ENCODE assay signal across 11 cellular contexts in genomic region chr12:23084236-23084995, GRCh38.
DNase-seq lines count a peak whose midpoint lies in the region; ATAC-seq, FAIRE-seq and TF ChIP-seq lines count a peak whose summit lies in the region.
"Had no signal": no experiment of that assay in that cellular context is flagged by ENCODE, and none has a peak within 500 bp of the region (broad histone marks: within the 10 kb centered on the region; RNA-seq: fewer than 3 reads in every experiment).

No MANE protein-coding gene starts in this region.

- ATAC-seq in GM21526 (IDR thresholded peaks at IDR 0.05; ENCODE audit: low FRiP score, unreplicated experiment): no peak
- ATAC-seq: gastroesophageal sphincter had no signal

- no peak overlapping the region for H3K4me3 ChIP-seq in fibroblast of pulmonary artery (replicated peaks; ENCODE audit: low read depth, low read length)
- H3K4me3 ChIP-seq: gastroesophageal sphincter had no signal

- TF ChIP-seq CTCF in fibroblast of pulmonary artery (IDR thresholded peaks at IDR 0.05; ENCODE audit: low read length, missing control alignments): no peak

- DNase-seq in A172 (ENCODE audit: low spot score): peak; percentile 58
- peak; percentile 94 for DNase-seq in HT1080 (ENCODE audit: low read depth)
- peak; percentile 69 for DNase-seq in fibroblast of pulmonary artery (ENCODE audit: low read depth)
- no peak for DNase-seq in cerebellar cortex (ENCODE audit: low spot score)
- DNase-seq in GM19239 (ENCODE audit: insufficient read length, low spot score): no peak
- DNase-seq in midbrain (lab: John Stamatoyannopoulos, UW): no peak

- FAIRE-seq in GM19239 (lab: Jason Lieb, UNC): no peak
- FAIRE-seq: GM12892, TTC549 had no signal

TF ChIP-seq in PFSK-1, 5 proteins besides CTCF, POLR2A, EP300 and RAD21:
- TF ChIP-seq TAF1 (IDR thresholded peaks at IDR 0.05; ENCODE audit: borderline replicate concordance, insufficient read depth, low read length) (no peak), SIN3A (IDR thresholded peaks at IDR 0.05; ENCODE audit: borderline replicate concordance, insufficient read depth, low read length) (0 out of 2 replicates have a peak, but pooled peaks have one; percentile 54)
TF ChIP-seq in PFSK-1: peak in this region for 1.

Comparison
In these comparisons a context has a peak if more than half of its experiments do, and no peak if none do; other contexts are left out.
1. DNase-seq: peak in A172 (single experiment), HT1080 (single experiment) and fibroblast of pulmonary artery (single experiment); none in cerebellar cortex (single experiment), GM19239 (single experiment) and midbrain (single experiment).